Comparison of ENCODE assay signal across 3 cellular contexts in genomic region chr6:24565196-24565595, GRCh38.
"Had no signal": no experiment of that assay in that cellular context is flagged by ENCODE, and none has a peak within 500 bp of the region (broad histone marks: within the 10 kb centered on the region; RNA-seq: fewer than 3 reads in every experiment).

No MANE protein-coding gene starts in this region.

- H3K4me3 ChIP-seq: GM12878 had no signal

- DNase-seq: GDM1, GF-D8 had no signal
